16 cellular contexts compared by ENCODE assay signal in the genomic region with DNA sequence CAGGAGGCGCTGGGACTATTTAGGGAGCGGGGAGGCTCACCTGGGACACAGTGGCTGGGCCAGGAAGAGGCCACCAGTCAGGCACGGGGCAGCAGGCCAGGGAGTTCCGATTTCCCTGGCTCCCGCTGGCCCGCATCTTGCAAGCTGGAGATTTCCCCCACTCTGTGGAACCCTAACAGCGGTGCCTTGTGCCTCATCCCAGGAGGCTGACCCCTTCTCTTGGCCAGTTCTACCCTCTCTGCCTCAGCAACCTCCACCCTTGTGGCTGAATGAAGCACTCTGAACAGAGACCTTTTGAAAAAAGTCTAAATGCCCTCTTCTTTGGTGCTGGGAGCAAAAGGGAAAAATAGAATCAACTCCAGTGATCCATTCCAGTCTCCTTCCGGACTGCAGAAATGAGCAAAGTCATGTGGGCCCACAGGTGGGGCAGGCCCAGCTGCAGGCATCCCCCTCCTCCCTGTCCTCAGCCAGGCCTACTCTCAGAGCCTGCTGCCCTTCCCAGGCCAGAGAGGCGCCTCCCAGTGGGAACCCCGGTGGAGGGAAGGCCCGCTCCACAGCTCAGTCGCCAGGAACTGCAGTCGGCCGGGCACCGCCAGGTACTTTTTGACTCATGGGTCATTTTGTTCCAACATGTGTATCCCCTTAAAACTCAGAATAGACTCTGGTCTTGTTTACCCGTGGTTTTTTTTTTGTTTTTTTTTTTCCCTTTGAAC.
DNase-seq lines count a peak whose midpoint lies in the region; FAIRE-seq and TF ChIP-seq lines count a peak whose summit lies in the region.
"Had no signal": no experiment of that assay in that cellular context is flagged by ENCODE, and none has a peak within 500 bp of the region (broad histone marks: within the 10 kb centered on the region; RNA-seq: fewer than 3 reads in every experiment).

No MANE protein-coding gene starts in this region.

- H3K14ac ChIP-seq in H1 (ENCODE audit: insufficient read length): no peak overlapping the region
- no peak overlapping the region for H3K14ac ChIP-seq in trophoblast cell (ENCODE audit: low read length)

- H3K9me3 ChIP-seq in H1 (ENCODE audit: insufficient read depth in 2 of 2, low read depth in 1 of 2, low read length in 1 of 2) (peaks cover 48 to 77% of the 10 kb centered on the region in 2 experiments), trophoblast cell (ENCODE audit: insufficient read depth, low read depth, low read length) (peaks cover 54% of the 10 kb centered on the region)
- H3K9me3 ChIP-seq: SK-N-SH had no signal

- H3K4ac ChIP-seq in H1 (replicated peaks; ENCODE audit: insufficient read length, low read depth, low read length): no peak overlapping the region
- H3K4ac ChIP-seq in trophoblast cell (ENCODE audit: low read depth, low read length): no peak overlapping the region

- H3K23ac ChIP-seq in H1 (ENCODE audit: insufficient read length) (no peak overlapping the region), trophoblast cell (ENCODE audit: low read length) (no peak overlapping the region)

- CTCF ChIA-PET in H1 (lab: Charles Lee; ENCODE audit: partially characterized antibody): no interaction called here

- H3K9ac ChIP-seq in H1 (replicated peaks in 1 of 4; ENCODE audit: extremely low read depth in 1 of 4, low read depth in 3 of 4, low read length in 3 of 4) (no peak overlapping the region), trophoblast cell (ENCODE audit: low read length) (no peak overlapping the region)
- H3K9ac ChIP-seq: SK-N-SH had no signal

- H3K56ac ChIP-seq in H1 (replicated peaks; ENCODE audit: insufficient read length, low read depth, low read length): no peak overlapping the region

- no peak for TF ChIP-seq CTCF in H1 (IDR thresholded peaks at IDR 0.05; ENCODE audit: control extremely low read depth in 1 of 3, insufficient read depth in 1 of 3, low read depth in 1 of 3, low read length in 3 of 3)

- TF ChIP-seq EP300 in H1 (IDR thresholded peaks at IDR 0.05; ENCODE audit: borderline replicate concordance in 1 of 2, low read depth in 2 of 2, low read length in 2 of 2): no peak

- no peak overlapping the region for H3K4me3 ChIP-seq in H7 (ENCODE audit: insufficient read depth, low read depth, low read length)
- no peak overlapping the region for H3K4me3 ChIP-seq in H1 (ENCODE audit: extremely low read depth in 1 of 4, insufficient read depth in 2 of 4, low read depth in 3 of 4, low read length in 4 of 4)
- no peak overlapping the region for H3K4me3 ChIP-seq in trophoblast cell (ENCODE audit: low read depth, low read length)

- no peak overlapping the region for H4K5ac ChIP-seq in H1 (ENCODE audit: insufficient read length, low read depth, low read length)

- no peak overlapping the region for H2BK120ac ChIP-seq in H1 (replicated peaks; ENCODE audit: low read depth, low read length)
- H2BK120ac ChIP-seq in trophoblast cell (ENCODE audit: insufficient read depth, low read length, poor library complexity): no peak overlapping the region

- FAIRE-seq in H1 (lab: Jason Lieb, UNC): no peak
- FAIRE-seq in urothelium cell line (lab: Jason Lieb, UNC): no peak
- FAIRE-seq: G401.6 had no signal

- TF ChIP-seq RAD21 in H1 (IDR thresholded peaks at IDR 0.05 in 1 of 2, conservative IDR thresholded peaks at IDR 0.05 in 1 of 2; ENCODE audit: low read depth in 2 of 2, low read length in 2 of 2): no peak

- no peak overlapping the region for H2AFZ ChIP-seq in H1 (ENCODE audit: low read length)
- no peak overlapping the region for H2AFZ ChIP-seq in trophoblast cell (ENCODE audit: insufficient read depth, low read length, poor library complexity)

- H2BK5ac ChIP-seq in H1 (ENCODE audit: low read depth, low read length): no peak overlapping the region
- H2BK5ac ChIP-seq in trophoblast cell (ENCODE audit: low read depth, low read length, poor library complexity): no peak overlapping the region

- H4K91ac ChIP-seq in H1 (replicated peaks; ENCODE audit: insufficient read length, low read length): no peak overlapping the region
- no peak overlapping the region for H4K91ac ChIP-seq in trophoblast cell (ENCODE audit: low read depth, low read length)

- H3K18ac ChIP-seq in H1 (ENCODE audit: extremely low read depth, low read length) (no peak overlapping the region), trophoblast cell (ENCODE audit: low read length) (no peak overlapping the region)

- H3K36me3 ChIP-seq in H7 (replicated peaks; ENCODE audit: control insufficient read depth, insufficient read depth, low read length) (no peaks in the 10 kb centered on the region), H1 (ENCODE audit: control insufficient read depth in 2 of 4, insufficient read depth in 4 of 4, low read length in 3 of 4) (no peaks in the 10 kb centered on the region), trophoblast cell (ENCODE audit: control insufficient read depth in 1 of 2, insufficient read depth in 2 of 2, low read length in 2 of 2) (no peaks in the 10 kb centered on the region)

- no peak overlapping the region for H2BK20ac ChIP-seq in H1 (ENCODE audit: low read length)

- H2AK5ac ChIP-seq in H1 (ENCODE audit: low read depth, low read length) (no peak overlapping the region), trophoblast cell (ENCODE audit: low read length) (no peak overlapping the region)

- peak overlapping the region; percentile 7 for H4K12ac ChIP-seq in trophoblast cell (ENCODE audit: low read depth, low read length)

- no peaks in the 10 kb centered on the region for H3K79me1 ChIP-seq in H1 (ENCODE audit: low read depth, low read length)
- no peaks in the 10 kb centered on the region for H3K79me1 ChIP-seq in trophoblast cell (ENCODE audit: low read length)

- DNase-seq in H7 (peak; percentile 23), H1 (ENCODE audit: low read depth in 1 of 2, low spot score in 2 of 2) (peak in 1 of 2 experiments; percentile 39), trophoblast cell (no peak), urothelium cell line (ENCODE audit: low spot score) (peak; percentile 0), NCI-H748 treated with DMSO at 0.1 percent for 48 hours (lab: John Stamatoyannopoulos, UW) (no peak), NOMO-1 (lab: John Stamatoyannopoulos, UW; ENCODE audit: unreplicated experiment in 2 of 2) (no peak)
- DNase-seq in stimulated activated CD4-positive, alpha-beta T cell treated with anti-CD3 and anti-CD28 coated beads, Interleukin-2, amount 100 ng/mL, for 24 hours: no peak
- DNase-seq: C1 segment of cervical spinal cord, Calu3, Karpas-422, NCI-H1694 treated with DMSO at 0.1 percent for 48 hours, NCI-H69, SIG-M5, SK-N-SH had no signal

- H3K27ac ChIP-seq in H1 (ENCODE audit: low read depth, low read length): no peak overlapping the region
- H3K27ac ChIP-seq in trophoblast cell (ENCODE audit: low read depth, low read length): no peak overlapping the region
- H3K27ac ChIP-seq: RWPE1 had no signal

- H3K79me2 ChIP-seq in H1 (ENCODE audit: control insufficient read depth in 1 of 2, insufficient read depth in 2 of 2, low read length in 2 of 2) (no peaks in the 10 kb centered on the region), trophoblast cell (ENCODE audit: control insufficient read depth, insufficient read depth, low read length, poor library complexity) (no peaks in the 10 kb centered on the region)

- POLR2A ChIA-PET in H1 (lab: Charles Lee; ENCODE audit: partially characterized antibody): no interaction called here

- H3K27me3 ChIP-seq in H7 (ENCODE audit: control insufficient read depth, insufficient read depth, low read length) (no peaks in the 10 kb centered on the region), H1 (replicated peaks in 1 of 4; ENCODE audit: control insufficient read depth in 3 of 4, extremely low read depth in 1 of 4, insufficient read depth in 3 of 4, low read length in 3 of 4) (no peaks in the 10 kb centered on the region), trophoblast cell (ENCODE audit: insufficient read depth, low read length) (no peaks in the 10 kb centered on the region)

- H3K23me2 ChIP-seq in H1 (ENCODE audit: low read depth, low read length): no peaks in the 10 kb centered on the region

- no peak overlapping the region for H3K4me2 ChIP-seq in H1 (ENCODE audit: insufficient read depth in 1 of 2, low read depth in 2 of 2, low read length in 2 of 2)
- H3K4me2 ChIP-seq in trophoblast cell (ENCODE audit: low read length): no peak overlapping the region
- H3K4me2 ChIP-seq: SK-N-SH had no signal

- no peak for TF ChIP-seq POLR2A in H1 (IDR thresholded peaks at IDR 0.05; ENCODE audit: control extremely low read depth in 1 of 2, low read depth in 2 of 2, low read length in 2 of 2)

- H3K4me1 ChIP-seq in H1 (replicated peaks in 1 of 4; ENCODE audit: control insufficient read depth in 3 of 4, insufficient read depth in 4 of 4, low read length in 3 of 4) (no peaks in the 10 kb centered on the region), trophoblast cell (ENCODE audit: control insufficient read depth in 1 of 2, insufficient read depth in 2 of 2, low read length in 2 of 2) (no peaks in the 10 kb centered on the region)

- H2BK12ac ChIP-seq in H1 (ENCODE audit: low read depth, low read length): no peak overlapping the region
- no peak overlapping the region for H2BK12ac ChIP-seq in trophoblast cell (ENCODE audit: low read length)

- H2BK15ac ChIP-seq in H1 (ENCODE audit: low read length): no peak overlapping the region

- H4K8ac ChIP-seq in H1 (ENCODE audit: extremely low read depth, insufficient read depth, low read length) (peak overlapping the region; percentile 14; the same call in 1 of the 2 replicates), trophoblast cell (ENCODE audit: low read depth, low read length) (no peak overlapping the region)

- no peaks in the 10 kb centered on the region for H4K20me1 ChIP-seq in H1 (replicated peaks in 1 of 2; ENCODE audit: control insufficient read depth in 1 of 2, insufficient read depth in 2 of 2, low read length in 2 of 2)

- 92% methylated on average over 15 of the region's 16 CpGs; no CpG with 5 or more reads in 1 of the 2 experiments for WGBS in H1 (ENCODE audit: extremely low coverage in 1 of 2, insufficient coverage in 1 of 2, insufficient read length in 1 of 2, insufficient replicate concordance in 2 of 2, low coverage in 1 of 2, low lambda C conversion rate in 2 of 2, missing lambda C conversion rate in 1 of 2), 2 experiments
- no CpG with 5 or more reads among the region's 16 CpGs for WGBS in trophoblast cell (ENCODE audit: extremely low coverage, insufficient coverage, insufficient read length)

TF ChIP-seq in H1, 55 proteins besides CTCF, POLR2A, EP300 and RAD21 (continues in another document):
- TF ChIP-seq NANOG (IDR thresholded peaks at IDR 0.05; ENCODE audit: insufficient read depth, low read depth, low read length, poor library complexity, severe bottlenecking) (no peak), RFX5 (IDR thresholded peaks at IDR 0.05; ENCODE audit: borderline replicate concordance, low read depth, low read length) (no peak), BACH1 (IDR thresholded peaks at IDR 0.05; ENCODE audit: low read length) (no peak), CREB1 (IDR thresholded peaks at IDR 0.05) (no peak), RBBP5 (IDR thresholded peaks at IDR 0.05; ENCODE audit: borderline replicate concordance, low read depth, low read length) (no peak), SP1 (IDR thresholded peaks at IDR 0.05; ENCODE audit: low read depth, low read length) (no peak)

Comparison
In these comparisons a context has a peak if more than half of its experiments do, and no peak if none do; other contexts are left out.
1. DNase-seq: peak in H7 (single experiment) and urothelium cell line (single experiment); none in trophoblast cell (0 of 2), NCI-H748 treated with DMSO at 0.1 percent for 48 hours (single experiment), stimulated activated CD4-positive, alpha-beta T cell treated with anti-CD3 and anti-CD28 coated beads, Interleukin-2, amount 100 ng/mL, for 24 hours (0 of 2) and NOMO-1 (0 of 2).